Comparison of ENCODE assay signal across 25 cellular contexts in the genomic region with DNA sequence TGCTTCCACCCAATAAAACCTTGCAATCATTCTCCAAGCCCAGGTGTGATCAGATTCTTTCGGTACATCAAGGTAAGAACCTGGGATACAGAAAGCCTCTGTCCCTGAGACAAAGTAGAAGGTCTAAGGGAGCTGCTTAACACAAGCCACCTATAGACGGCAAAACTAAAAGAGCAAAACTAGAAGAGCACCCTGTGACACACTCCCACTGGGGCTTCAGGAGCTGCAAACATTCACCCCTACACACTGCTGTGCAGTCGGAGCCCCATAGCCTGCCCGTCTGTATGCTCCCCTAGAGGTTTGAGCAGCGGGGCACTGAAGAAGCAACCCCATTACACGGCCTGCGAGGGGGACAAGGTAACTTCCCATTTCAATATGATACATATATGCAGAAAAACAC.
"Had no signal": no experiment of that assay in that cellular context is flagged by ENCODE, and none has a peak within 500 bp of the region (broad histone marks: within the 10 kb centered on the region; RNA-seq: fewer than 3 reads in every experiment).

No MANE protein-coding gene starts in this region.

- H3K27ac ChIP-seq: WERI-Rb-1 had no signal

- H3K4me1 Mint-ChIP-seq: activated CD4-positive, alpha-beta memory T cell treated with anti-CD3 and anti-CD28 coated beads, Interleukin-2, amount 10 ng/mL, durations not matched to agents 7 days and 5 days; activated CD4-positive, alpha-beta T cell treated with anti-CD3 and anti-CD28 coated beads for 36 hours; activated T-helper 17 cell treated with anti-CD3 and anti-CD28 coated beads, Interleukin-2, amount 50 U/mL, for 72 hours; T-cell had no signal

- FAIRE-seq: colon had no signal

- H3K36me3 Mint-ChIP-seq: T-cell had no signal

- H3K27ac Mint-ChIP-seq: activated CD4-positive, alpha-beta memory T cell treated with anti-CD3 and anti-CD28 coated beads, Interleukin-2, amount 10 ng/mL, durations not matched to agents 7 days and 5 days; activated CD4-positive, alpha-beta T cell treated with anti-CD3 and anti-CD28 coated beads for 36 hours; activated naive CD4-positive, alpha-beta T cell treated with anti-CD3 and anti-CD28 coated beads for 36 hours; activated naive CD8-positive, alpha-beta T cell; activated T-helper 17 cell treated with anti-CD3 and anti-CD28 coated beads, Interleukin-2, amount 50 U/mL, for 72 hours; T-cell had no signal

- DNase-seq: activated CD4-positive, alpha-beta memory T cell treated with anti-CD3 and anti-CD28 coated beads, Interleukin-2, amount 10 ng/mL, durations not matched to agents 7 days and 5 days; activated CD4-positive, alpha-beta T cell treated with anti-CD3 and anti-CD28 coated beads for 36 hours; activated CD4-positive, alpha-beta T cell treated with anti-CD3 and anti-CD28 coated beads, Interleukin-2, amount 50 U/mL, for 1 hour; activated gamma-delta T cell; activated naive CD4-positive, alpha-beta T cell treated with anti-CD3 and anti-CD28 coated beads for 36 hours; activated T-cell treated with anti-CD3 and anti-CD28 coated beads for 4 hours; activated T-cell treated with anti-CD3 and anti-CD28 coated beads, Interleukin-2, amount 50 U/mL, for 48 hours; cerebellar nuclear complex; Kasumi-1; NCI-H1105 treated with DMSO at 0.1 percent for 48 hours; NCI-H1436 treated with DMSO at 0.1 percent for 48 hours; NCI-H1930; NCI-H2171; NCI-H2227 treated with DMSO at 0.1 percent for 48 hours; NCI-H526; NCI-H774; OCI-M1; SHP77 treated with DMSO at 0.1 percent for 48 hours; T-cell; T-helper 2 cell; T1000; WERI-Rb-1 had no signal

- H3K4me3 Mint-ChIP-seq: activated CD4-positive, alpha-beta memory T cell treated with anti-CD3 and anti-CD28 coated beads, Interleukin-2, amount 10 ng/mL, durations not matched to agents 7 days and 5 days; activated CD4-positive, alpha-beta T cell treated with anti-CD3 and anti-CD28 coated beads for 36 hours; activated naive CD4-positive, alpha-beta T cell treated with anti-CD3 and anti-CD28 coated beads for 36 hours; activated naive CD8-positive, alpha-beta T cell; activated T-helper 17 cell treated with anti-CD3 and anti-CD28 coated beads, Interleukin-2, amount 50 U/mL, for 72 hours; T-cell had no signal

- H3K36me3 ChIP-seq: WERI-Rb-1 had no signal

- H3K27me3 Mint-ChIP-seq: activated CD4-positive, alpha-beta memory T cell treated with anti-CD3 and anti-CD28 coated beads, Interleukin-2, amount 10 ng/mL, durations not matched to agents 7 days and 5 days; activated CD4-positive, alpha-beta T cell treated with anti-CD3 and anti-CD28 coated beads for 36 hours; activated naive CD8-positive, alpha-beta T cell; activated T-helper 17 cell treated with anti-CD3 and anti-CD28 coated beads, Interleukin-2, amount 50 U/mL, for 72 hours; T-cell had no signal

- ATAC-seq: activated CD4-positive, alpha-beta T cell treated with anti-CD3 and anti-CD28 coated beads for 36 hours; activated T-helper 17 cell treated with anti-CD3 and anti-CD28 coated beads, Interleukin-2, amount 50 U/mL, for 72 hours; T-cell had no signal
